Comparison of ENCODE assay signal across 10 cellular contexts in genomic region chr2:55862673-55863390, GRCh38.
A peak's percentile ranks its signal among the peaks of the same experiment; 100 is the strongest.
DNase-seq lines count a peak whose midpoint lies in the region; ATAC-seq and TF ChIP-seq lines count a peak whose summit lies in the region.
"Had no signal": no experiment of that assay in that cellular context is flagged by ENCODE, and none has a peak within 500 bp of the region (broad histone marks: within the 10 kb centered on the region; RNA-seq: fewer than 3 reads in every experiment).

No MANE protein-coding gene starts in this region.

- H3K4me3 ChIP-seq in A673 (ENCODE audit: low read depth, low read length, poor library complexity, severe bottlenecking) = no peak overlapping the region

- H3K27me3 ChIP-seq in A673 (replicated peaks; ENCODE audit: insufficient read depth, low read depth, low read length, poor library complexity) = no peaks in the 10 kb centered on the region

- ATAC-seq in HG02973 (IDR thresholded peaks at IDR 0.05; ENCODE audit: unreplicated experiment) = no peak
- ATAC-seq in HG03460 (IDR thresholded peaks at IDR 0.05; ENCODE audit: unreplicated experiment) = no peak
- ATAC-seq: activated naive CD4-positive, alpha-beta T cell treated with anti-CD3 and anti-CD28 coated beads, Interleukin-2, amount 50 U/mL, for 72 hours had no signal

- no TSS peak for BruUV-seq in A673 (replicated peaks; lab: Mats Ljungman, UMichigan)

- POLR2A ChIA-PET in A673 (lab: Charles Lee; ENCODE audit: low non-redundant PET) = no interaction called here

- no peak for TF ChIP-seq CTCF in A673 (conservative IDR thresholded peaks at IDR 0.05; ENCODE audit: low read depth, low read length)

- intact Hi-C loops in A673 (cut with micrococcal nuclease; ENCODE audit: unreplicated experiment) = no loop called here

- CTCF ChIA-PET in A673 (lab: Charles Lee) = no interaction called here

- no peaks in the 10 kb centered on the region for H3K9me3 ChIP-seq in A673 (ENCODE audit: low read depth, low read length, poor library complexity, severe bottlenecking)

- peak; percentile 22 for DNase-seq in A673 (ENCODE audit: low spot score)
- peak; percentile 47 for DNase-seq in MV-4-11 (lab: John Stamatoyannopoulos, UW)
- DNase-seq in dedifferentiated amniotic fluid mesenchymal stem cell (ENCODE audit: extremely low spot score) = peak; percentile 99
- peak; percentile 27 for DNase-seq in medulla oblongata (ENCODE audit: extremely low spot score)
- no peak for DNase-seq in DMS153 treated with DMSO at 0.1 percent for 48 hours (lab: John Stamatoyannopoulos, UW; ENCODE audit: unreplicated experiment)
- no peak for DNase-seq in germinal center (ENCODE audit: low spot score)

- H3K36me3 ChIP-seq in A673 (ENCODE audit: insufficient read depth, low read length, poor library complexity, severe bottlenecking) = no peaks in the 10 kb centered on the region

- H3K4me1 ChIP-seq in A673 (ENCODE audit: insufficient read depth, low read length, poor library complexity, severe bottlenecking) = peaks cover 6% of the 10 kb centered on the region

- no peak overlapping the region for H3K27ac ChIP-seq in A673 (ENCODE audit: low read depth, low read length, poor library complexity, severe bottlenecking)
- H3K27ac ChIP-seq: C4-2B had no signal

Comparison
In these comparisons a context has a peak if more than half of its experiments do, and no peak if none do; other contexts are left out.
1. DNase-seq: peak in A673 (single experiment), MV-4-11 (single experiment), dedifferentiated amniotic fluid mesenchymal stem cell (single experiment) and medulla oblongata (single experiment); none in DMS153 treated with DMSO at 0.1 percent for 48 hours (single experiment) and germinal center (single experiment).